Comparison of ENCODE assay signal across 1 cellular context in genomic region chr10:76149602-76150138, GRCh38.
TF ChIP-seq lines count a peak whose summit lies in the region.

No MANE protein-coding gene starts in this region.

TF ChIP-seq in GM23338, 12 proteins besides CTCF, POLR2A, EP300 and RAD21:
- TF ChIP-seq ZNF462 (CRISPR knock-in tag; IDR thresholded peaks at IDR 0.05) (peak; percentile 31; the same call in 1 of the 2 replicates), NANOG (IDR thresholded peaks at IDR 0.05; ENCODE audit: borderline replicate concordance) (no peak), ZNF114 (CRISPR knock-in tag; IDR thresholded peaks at IDR 0.05) (peak; percentile 84; the same call in 1 of the 2 replicates)
